ENCODE assay signal across 18 cellular contexts in the genomic region with DNA sequence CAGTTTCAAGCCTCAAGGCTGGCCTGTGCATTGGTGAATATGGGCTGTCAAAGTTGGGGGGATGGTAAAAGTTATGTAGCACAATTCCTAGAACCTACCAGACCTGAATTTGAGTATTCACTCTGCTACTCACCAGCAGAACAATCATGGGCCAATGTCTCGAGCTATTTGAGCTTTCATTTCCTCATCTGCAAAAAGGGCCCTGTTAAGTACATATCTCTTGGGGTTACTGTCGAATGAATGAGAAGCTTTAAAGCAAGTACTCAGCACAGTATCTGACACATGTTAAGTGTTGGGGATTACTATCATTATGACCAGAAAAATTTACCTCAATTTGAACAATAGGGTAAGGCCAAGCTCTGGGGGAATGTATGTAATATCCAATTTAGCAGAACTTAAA. TPM values are rescaled to one million over a fixed set of nuclear protein-coding genes. Genes with fewer than 3 reads are reported as not detected.
"Had no signal": no experiment of that assay in that cellular context is flagged by ENCODE, and none has a peak within 500 bp of the region (broad histone marks: within the 10 kb centered on the region; RNA-seq: fewer than 3 reads in every experiment).

No MANE protein-coding gene starts in this region.

- H3K36me3 ChIP-seq: adrenal gland, tibial nerve, WERI-Rb-1 had no signal

- H3K4me3 ChIP-seq: adrenal gland, lung, tibial nerve had no signal

- H3K4me3 Mint-ChIP-seq: activated T-helper 1 cell treated with anti-CD3 and anti-CD28 coated beads, Interleukin-12 subunit alpha, Interleukin-12 subunit beta, Interleukin-2, Interleukin-4 antibody, amounts not matched to agents 30 ng/mL and 10 ng/mL and 1 ng/mL, durations not matched to agents 14 hours and 24 hours and 36 hours; nephron progenitor cell; stimulated activated naive CD8-positive, alpha-beta T cell treated with anti-CD3 and anti-CD28 coated beads, Interleukin-15, Interleukin-2, amounts not matched to agents 100 ng/mL and 50 ng/mL, for 24 hours had no signal

- ATAC-seq: activated naive CD4-positive, alpha-beta T cell treated with anti-CD3 and anti-CD28 coated beads, Interleukin-2, amount 50 U/mL, for 72 hours had no signal

- H3K4me1 Mint-ChIP-seq: nephron progenitor cell had no signal

- H3K4me1 ChIP-seq: adrenal gland, tibial nerve had no signal

- H3K27me3 ChIP-seq: adrenal gland, tibial nerve had no signal

- H3K9me3 ChIP-seq: adrenal gland, tibial nerve had no signal

- H3K27ac Mint-ChIP-seq: activated naive CD4-positive, alpha-beta T cell treated with anti-CD3 and anti-CD28 coated beads, Interleukin-2, amount 50 U/mL, for 72 hours; activated T-helper 1 cell treated with anti-CD3 and anti-CD28 coated beads, Interleukin-12 subunit alpha, Interleukin-12 subunit beta, Interleukin-2, Interleukin-4 antibody, amounts not matched to agents 30 ng/mL and 10 ng/mL and 1 ng/mL, durations not matched to agents 14 hours and 24 hours and 36 hours; nephron progenitor cell; stimulated activated naive CD8-positive, alpha-beta T cell treated with anti-CD3 and anti-CD28 coated beads, Interleukin-15, Interleukin-2, amounts not matched to agents 100 ng/mL and 50 ng/mL, for 24 hours had no signal

- H3K27me3 Mint-ChIP-seq: stimulated activated naive CD8-positive, alpha-beta T cell treated with anti-CD3 and anti-CD28 coated beads, Interleukin-15, Interleukin-2, amounts not matched to agents 100 ng/mL and 50 ng/mL, for 24 hours had no signal

- H3K27ac ChIP-seq: adrenal gland, tibial nerve, WERI-Rb-1 had no signal

- DNase-seq: activated CD4-positive, alpha-beta T cell treated with anti-CD3 and anti-CD28 coated beads, Interleukin-2, amount 50 U/mL, for 4 hours; activated gamma-delta T cell treated with Interleukin-2 at 50 U/mL for 16 hours; adrenal gland; dermis blood vessel endothelial cell; effector memory CD4-positive, alpha-beta T cell; left colon; midbrain; nephron progenitor cell; nucleus accumbens; stimulated activated CD8-positive, alpha-beta memory T cell treated with anti-CD3 and anti-CD28 coated beads, Interleukin-4, amount 100 ng/mL, for 48 hours; T-helper 2 cell; WERI-Rb-1 had no signal

RNA-seq across cellular contexts. Expression of a gene that starts 54.5 kb away (rescaled TPM):
- total RNA-seq: activated T-helper 1 cell treated with anti-CD3 and anti-CD28 coated beads, Interleukin-12 subunit alpha, Interleukin-12 subunit beta, Interleukin-2, Interleukin-4 antibody, amounts not matched to agents 30 ng/mL and 10 ng/mL and 1 ng/mL, durations not matched to agents 14 hours and 24 hours and 36 hours; glomerular endothelial cell had no signal
